ENCODE assay signal across 8 cellular contexts in the genomic region with DNA sequence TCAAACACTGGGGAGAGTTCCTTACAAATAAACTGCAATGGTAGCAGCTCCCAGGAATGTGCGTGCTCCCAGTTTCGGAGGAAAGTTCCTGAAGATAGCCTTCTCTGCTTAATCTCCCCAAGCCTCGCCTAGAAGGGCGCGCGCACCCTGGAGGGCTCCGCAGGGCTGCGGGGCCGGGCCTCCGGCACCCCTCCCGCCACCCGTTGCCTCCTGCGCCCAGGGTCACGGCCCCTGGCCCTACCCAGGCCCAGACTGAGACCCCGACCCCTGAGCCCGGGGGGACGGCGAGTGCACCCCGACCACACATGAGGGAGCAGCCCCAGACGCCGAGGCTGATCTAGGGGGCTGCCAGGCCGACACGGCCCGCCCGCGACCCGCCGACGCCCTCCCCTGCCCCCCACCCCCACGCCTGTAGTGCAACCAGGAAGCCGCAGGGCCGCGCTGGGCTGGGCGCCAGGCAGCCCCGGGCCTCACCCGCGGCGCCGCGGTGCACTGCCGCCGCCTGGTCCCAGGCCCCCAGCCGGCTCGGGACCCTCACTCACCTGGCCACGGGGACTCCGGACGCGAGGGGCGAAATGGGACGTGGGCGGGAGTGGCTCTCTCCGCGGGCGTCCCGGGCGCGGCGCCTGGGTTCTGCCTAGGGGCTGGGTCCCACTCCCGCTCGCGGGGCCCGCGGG. TPM values are rescaled to one million over a fixed set of nuclear protein-coding genes. Genes with fewer than 3 reads are reported as not detected.
DNase-seq lines count a peak whose midpoint lies in the region; ATAC-seq and TF ChIP-seq lines count a peak whose summit lies in the region.

No MANE protein-coding gene starts in this region.

- peaks cover 9 to 66% of the 10 kb centered on the region in 2 experiments; a peak in 3 of 4 replicates for H3K79me1 ChIP-seq in IMR-90 (ENCODE audit: low read depth in 1 of 2, low read length in 2 of 2)

- H2AK5ac ChIP-seq in IMR-90 (ENCODE audit: low read depth, low read length): peak overlapping the region; percentile 79

- peak overlapping the region; percentile 76 to 79; a peak in 3 of 4 replicates for H4K8ac ChIP-seq in IMR-90 (ENCODE audit: low read depth in 2 of 2, low read length in 2 of 2)

- peak overlapping the region; percentile 56; the same call in 1 of the 3 replicates for H2BK15ac ChIP-seq in IMR-90 (ENCODE audit: low read depth, low read length)

- peak overlapping the region; percentile 74 for H3K14ac ChIP-seq in IMR-90 (replicated peaks; ENCODE audit: low read depth, low read length)

- TF ChIP-seq POLR2A in IMR-90 (IDR thresholded peaks at IDR 0.05; ENCODE audit: low read depth, low read length): no peak

- peak overlapping the region; percentile 78 for H3K23ac ChIP-seq in IMR-90 (ENCODE audit: low read depth, low read length)

- H3K4me1 ChIP-seq in IMR-90 (ENCODE audit: control insufficient read depth, insufficient read depth, low read length) (peaks cover 20% of the 10 kb centered on the region), foreskin keratinocyte (peaks cover 3% of the 10 kb centered on the region)

- peak overlapping the region; percentile 91 for H3K27ac Mint-ChIP-seq in osteocyte (ENCODE audit: unreplicated experiment)

- no peak for TF ChIP-seq RAD21 in IMR-90 (IDR thresholded peaks at IDR 0.05; ENCODE audit: low read length)

- H3K9ac ChIP-seq in IMR-90 (ENCODE audit: low read depth, low read length): peak overlapping the region; percentile 88

- H3K18ac ChIP-seq in IMR-90 (ENCODE audit: low read depth, low read length): peak overlapping the region; percentile 89

- CTCF ChIA-PET in IMR-90 (lab: Yijun Ruan, JAX): no interaction called here

- peak overlapping the region; percentile 94 for H2BK5ac ChIP-seq in IMR-90 (ENCODE audit: low read depth, low read length, poor library complexity, severe bottlenecking)

- TF ChIP-seq CTCF in IMR-90 (conservative IDR thresholded peaks at IDR 0.05; ENCODE audit: low read depth, low read length): no peak
- TF ChIP-seq CTCF in foreskin keratinocyte (conservative IDR thresholded peaks at IDR 0.05): no peak
- TF ChIP-seq CTCF in osteocyte (IDR thresholded peaks at IDR 0.05): no peak

- peaks cover 65% of the 10 kb centered on the region for H3K4me1 Mint-ChIP-seq in osteocyte (ENCODE audit: unreplicated experiment)

- peak overlapping the region; percentile 98 for H3K27ac ChIP-seq in IMR-90 (ENCODE audit: insufficient read depth, low read length)
- H3K27ac ChIP-seq in foreskin keratinocyte: peak overlapping the region; percentile 84

- peak overlapping the region; percentile 96 for H2AK9ac ChIP-seq in IMR-90 (replicated peaks; ENCODE audit: low read depth, low read length, poor library complexity)

- H3K4me2 ChIP-seq in IMR-90 (ENCODE audit: low read depth, low read length): peak overlapping the region; percentile 99

- no peaks in the 10 kb centered on the region for H3K27me3 ChIP-seq in IMR-90 (ENCODE audit: control insufficient read depth, insufficient read depth, low read length)
- H3K27me3 ChIP-seq in foreskin keratinocyte: no peaks in the 10 kb centered on the region

- no peaks in the 10 kb centered on the region for H3K9me3 Mint-ChIP-seq in osteocyte (ENCODE audit: unreplicated experiment)

- peak overlapping the region; percentile 83 for H4K91ac ChIP-seq in IMR-90 (ENCODE audit: insufficient read depth, low read depth, low read length)

- no TSS peak for BruUV-seq in IMR-90 (replicated peaks; lab: Mats Ljungman, UMichigan)

- H3K9me1 ChIP-seq in IMR-90 (ENCODE audit: insufficient read depth, low read length): peaks cover 24% of the 10 kb centered on the region

- H3K56ac ChIP-seq in IMR-90 (ENCODE audit: extremely low read depth, insufficient read depth, low read length): peak overlapping the region; percentile 69

- peaks cover 9% of the 10 kb centered on the region for H3K36me3 Mint-ChIP-seq in osteocyte (ENCODE audit: unreplicated experiment)

- intact Hi-C loops in IMR-90 (cut with micrococcal nuclease): loop anchor here (1.0 kb wide), 1 partner anchor 50 kb away; no protein-coding TSS in a partner anchor

- peak; percentile 50 for ATAC-seq in GM21528 (IDR thresholded peaks at IDR 0.05; ENCODE audit: low FRiP score, unreplicated experiment)
- peak; percentile 31 for ATAC-seq in IMR-90 (ENCODE audit: low read depth)
- peak; percentile 3 for ATAC-seq in foreskin keratinocyte

- in situ Hi-C loops in IMR-90 (cut with MboI; ENCODE audit: low sequenced_read_pairs): loop anchor here (10.0 kb wide), 1 partner anchor 50 kb away; no protein-coding TSS in a partner anchor

- peaks cover 5% of the 10 kb centered on the region; the same call in 1 of the 2 replicates for H3K36me3 ChIP-seq in IMR-90 (ENCODE audit: control insufficient read depth, insufficient read depth, low read length)

- peak overlapping the region; percentile 79 for H3K4me3 Mint-ChIP-seq in osteocyte (ENCODE audit: unreplicated experiment)

- POLR2A ChIA-PET in IMR-90 (lab: Charles Lee; ENCODE audit: unreplicated experiment): no interaction called here

- no peak overlapping the region for H2BK20ac ChIP-seq in IMR-90 (ENCODE audit: low read depth, low read length)

- peak overlapping the region; percentile 86 for H2AFZ ChIP-seq in IMR-90 (replicated peaks; ENCODE audit: low read length, poor library complexity)

- peak overlapping the region; percentile 61 for H3K4me3 ChIP-seq in IMR-90 (ENCODE audit: insufficient read depth, low read depth, low read length)

- H3K27me3 Mint-ChIP-seq in osteocyte (ENCODE audit: unreplicated experiment): no peaks in the 10 kb centered on the region

- H2BK120ac ChIP-seq in IMR-90 (ENCODE audit: low read depth, low read length): peak overlapping the region; percentile 52

- peak overlapping the region; percentile 82 for H4K5ac ChIP-seq in IMR-90 (ENCODE audit: low read depth, low read length)

- H3K9me3 ChIP-seq in IMR-90 (ENCODE audit: control insufficient read depth, insufficient read depth, low read length): no peaks in the 10 kb centered on the region

- WGBS in IMR-90 (ENCODE audit: extremely low coverage in 2 of 2, insufficient read length in 1 of 2), 2 experiments: 3% methylated on average over 5 of the region's 63 CpGs; no CpG with 5 or more reads in 1 of the 2 experiments

- H4K20me1 ChIP-seq in IMR-90 (ENCODE audit: insufficient read depth, low read length): peaks cover 42% of the 10 kb centered on the region

- dilution Hi-C loops in IMR-90 (cut with HindIII; ENCODE audit: low sequenced_read_pairs, unreplicated experiment): no loop called here

- DNase-seq in ELR (ENCODE audit: low read depth) (peak; percentile 52), IMR-90 (peak; percentile 30), activated T-helper 1 cell treated with Interleukin-2 at 50 U/mL for 16 hours (ENCODE audit: low read depth) (peak; percentile 44), foreskin keratinocyte (no peak), osteocyte (ENCODE audit: extremely low spot score, unreplicated experiment) (no peak), NCI-H510A (lab: John Stamatoyannopoulos, UW) (no peak), GM19240 (ENCODE audit: insufficient read length, low spot score) (no peak)

- H3K4ac ChIP-seq in IMR-90 (ENCODE audit: low read depth, low read length): peak overlapping the region; percentile 78

TF ChIP-seq in IMR-90, 13 proteins besides CTCF, POLR2A, EP300 and RAD21:
- TF ChIP-seq CEBPB (IDR thresholded peaks at IDR 0.05; ENCODE audit: low read depth, low read length) (no peak), RFX5 (IDR thresholded peaks at IDR 0.05; ENCODE audit: low read depth, low read length) (no peak), MAZ (IDR thresholded peaks at IDR 0.05; ENCODE audit: borderline replicate concordance, low read depth, low read length) (no peak), FOS (IDR thresholded peaks at IDR 0.05; ENCODE audit: low read depth, low read length) (no peak), CHD1 (IDR thresholded peaks at IDR 0.05; ENCODE audit: low read depth, low read length) (no peak), NFE2L2 (IDR thresholded peaks at IDR 0.05; ENCODE audit: low read depth, low read length) (no peak), BHLHE40 (IDR thresholded peaks at IDR 0.05; ENCODE audit: low read depth, low read length) (no peak), MXI1 (IDR thresholded peaks at IDR 0.05; ENCODE audit: borderline replicate concordance, low read depth, low read length) (no peak), SMC3 (IDR thresholded peaks at IDR 0.05; ENCODE audit: low read depth, low read length) (no peak), RCOR1 (IDR thresholded peaks at IDR 0.05; ENCODE audit: insufficient replicate concordance, low read length) (no peak), MAFK (IDR thresholded peaks at IDR 0.05; ENCODE audit: low read depth, low read length) (no peak)
- TF ChIP-seq, protein P1, sequence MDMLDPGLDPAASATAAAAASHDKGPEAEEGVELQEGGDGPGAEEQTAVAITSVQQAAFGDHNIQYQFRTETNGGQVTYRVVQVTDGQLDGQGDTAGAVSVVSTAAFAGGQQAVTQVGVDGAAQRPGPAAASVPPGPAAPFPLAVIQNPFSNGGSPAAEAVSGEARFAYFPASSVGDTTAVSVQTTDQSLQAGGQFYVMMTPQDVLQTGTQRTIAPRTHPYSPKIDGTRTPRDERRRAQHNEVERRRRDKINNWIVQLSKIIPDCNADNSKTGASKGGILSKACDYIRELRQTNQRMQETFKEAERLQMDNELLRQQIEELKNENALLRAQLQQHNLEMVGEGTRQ (IDR thresholded peaks at IDR 0.05; ENCODE audit: low read depth, low read length): no peak
- TF ChIP-seq, protein P2, sequence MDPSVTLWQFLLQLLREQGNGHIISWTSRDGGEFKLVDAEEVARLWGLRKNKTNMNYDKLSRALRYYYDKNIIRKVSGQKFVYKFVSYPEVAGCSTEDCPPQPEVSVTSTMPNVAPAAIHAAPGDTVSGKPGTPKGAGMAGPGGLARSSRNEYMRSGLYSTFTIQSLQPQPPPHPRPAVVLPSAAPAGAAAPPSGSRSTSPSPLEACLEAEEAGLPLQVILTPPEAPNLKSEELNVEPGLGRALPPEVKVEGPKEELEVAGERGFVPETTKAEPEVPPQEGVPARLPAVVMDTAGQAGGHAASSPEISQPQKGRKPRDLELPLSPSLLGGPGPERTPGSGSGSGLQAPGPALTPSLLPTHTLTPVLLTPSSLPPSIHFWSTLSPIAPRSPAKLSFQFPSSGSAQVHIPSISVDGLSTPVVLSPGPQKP (IDR thresholded peaks at IDR 0.05; ENCODE audit: borderline replicate concordance, low read depth, low read length): no peak

RNA-seq across cellular contexts. Expression of a gene that starts 0.4 kb away (rescaled TPM):
- total RNA-seq in IMR-90 (2012; rRNA removed) (39.4 and 40.8 TPM in 2 replicates), foreskin keratinocyte (168 and 187 TPM in 2 replicates), osteocyte (127 and 129 TPM in 2 replicates)
- polyA plus RNA-seq in IMR-90 (2012; rRNA removed) (109 and 114 TPM in 2 replicates), foreskin keratinocyte (177 and 190 TPM in 2 replicates)
- 104 and 105 TPM in 2 replicates for polyA plus RNA-seq in IMR-90 (2012; cell fraction: cytosol; rRNA removed)
- polyA plus RNA-seq in IMR-90 (2012; cell fraction: nucleus; rRNA removed; ENCODE audit: low replicate concordance): 86.2 and 114 TPM in 2 replicates

Comparison
In these comparisons a context has a peak if more than half of its experiments do, and no peak if none do; other contexts are left out.
1. DNase-seq: peak in ELR (single experiment), IMR-90 (single experiment) and activated T-helper 1 cell treated with Interleukin-2 at 50 U/mL for 16 hours (single experiment); none in foreskin keratinocyte (0 of 2), osteocyte (single experiment), NCI-H510A (single experiment) and GM19240 (single experiment).
2. Peak in every context shown above with its lines, with median percentiles within 50 percentile points of each other: ATAC-seq.